8 cellular contexts compared by ENCODE assay signal in genomic region chr9:15211160-15211993, GRCh38.
DNase-seq lines count a peak whose midpoint lies in the region; ATAC-seq and TF ChIP-seq lines count a peak whose summit lies in the region.

No MANE protein-coding gene starts in this region.

- peak; percentile 84 for ATAC-seq in GM18519 (IDR thresholded peaks at IDR 0.05; ENCODE audit: low FRiP score, unreplicated experiment)
- peak; percentile 70 for ATAC-seq in HG03159 (IDR thresholded peaks at IDR 0.05; ENCODE audit: unreplicated experiment)
- ATAC-seq in activated CD8-positive, alpha-beta T cell treated with anti-CD3 and anti-CD28 coated beads for 36 hours = peak; percentile 70

- H3K4me3 Mint-ChIP-seq in activated CD8-positive, alpha-beta T cell treated with anti-CD3 and anti-CD28 coated beads for 36 hours = no peak overlapping the region

- no peaks in the 10 kb centered on the region for H3K27me3 Mint-ChIP-seq in activated CD8-positive, alpha-beta T cell treated with anti-CD3 and anti-CD28 coated beads for 36 hours

- H3K36me3 Mint-ChIP-seq in activated CD8-positive, alpha-beta T cell treated with anti-CD3 and anti-CD28 coated beads for 36 hours (ENCODE audit: low read depth) = peaks cover 20% of the 10 kb centered on the region

- CTCF ChIA-PET in activated CD8-positive, alpha-beta T cell treated with anti-CD3 and anti-CD28 coated beads for 36 hours (lab: Charles Lee) = interaction anchor here (0.7 to 4.0 kb wide), 38 partner anchors 9 to 395 kb away, joined by 3 to 26 read pairs (median 4); partner anchors contain the start of genes CCDC171 and SNAPC3

- intact Hi-C loops in activated CD8-positive, alpha-beta T cell treated with anti-CD3 and anti-CD28 coated beads for 36 hours (cut with micrococcal nuclease) = loop anchor here (10.0 kb wide), 1 partner anchor 393 kb away; no protein-coding TSS in a partner anchor

- POLR2A ChIA-PET in activated CD8-positive, alpha-beta T cell treated with anti-CD3 and anti-CD28 coated beads for 36 hours (lab: Charles Lee) = no interaction called here

- DNase-seq in AG08396 (ENCODE audit: low spot score) (peak; percentile 63), NCI-H526 (lab: John Stamatoyannopoulos, UW) (peak; percentile 82 to 94), epidermal melanocyte (ENCODE audit: insufficient read length, low spot score) (peak; percentile 37), myocyte (ENCODE audit: low read depth) (peak; percentile 78)
- DNase-seq in activated CD8-positive, alpha-beta T cell treated with anti-CD3 and anti-CD28 coated beads for 36 hours = peak; percentile 65
- peak; percentile 1 to 72 (median 24) for DNase-seq in stimulated activated naive CD4-positive, alpha-beta T cell (lab: John Stamatoyannopoulos, UW)

- H3K27ac Mint-ChIP-seq in activated CD8-positive, alpha-beta T cell treated with anti-CD3 and anti-CD28 coated beads for 36 hours = no peak overlapping the region

- H3K4me1 Mint-ChIP-seq in activated CD8-positive, alpha-beta T cell treated with anti-CD3 and anti-CD28 coated beads for 36 hours (ENCODE audit: low read depth) = peaks cover 6% of the 10 kb centered on the region

- peaks cover 8% of the 10 kb centered on the region for H3K9me3 Mint-ChIP-seq in activated CD8-positive, alpha-beta T cell treated with anti-CD3 and anti-CD28 coated beads for 36 hours

- TF ChIP-seq CTCF in activated CD8-positive, alpha-beta T cell treated with anti-CD3 and anti-CD28 coated beads for 36 hours (IDR thresholded peaks at IDR 0.05) = peak; percentile 95

Comparison
In these comparisons a context has a peak if more than half of its experiments do, and no peak if none do; other contexts are left out.
1. Peak in every context shown above with its lines: DNase-seq and ATAC-seq.
2. DNase-seq: peak in every context shown above with its lines; median percentile 88 in NCI-H526; 78 in myocyte; 65 in activated CD8-positive, alpha-beta T cell treated with anti-CD3 and anti-CD28 coated beads for 36 hours; 63 in AG08396; 37 in epidermal melanocyte; 24 in stimulated activated naive CD4-positive, alpha-beta T cell.